Comparison of ENCODE assay signal across 2 cellular contexts in genomic region chr11:132472411-132473205, GRCh38.
TF ChIP-seq lines count a peak whose summit lies in the region.

No MANE protein-coding gene starts in this region.

TF ChIP-seq in SK-N-SH, 30 proteins besides CTCF, POLR2A, EP300 and RAD21 (continued from another document):
- TF ChIP-seq, protein P1, sequence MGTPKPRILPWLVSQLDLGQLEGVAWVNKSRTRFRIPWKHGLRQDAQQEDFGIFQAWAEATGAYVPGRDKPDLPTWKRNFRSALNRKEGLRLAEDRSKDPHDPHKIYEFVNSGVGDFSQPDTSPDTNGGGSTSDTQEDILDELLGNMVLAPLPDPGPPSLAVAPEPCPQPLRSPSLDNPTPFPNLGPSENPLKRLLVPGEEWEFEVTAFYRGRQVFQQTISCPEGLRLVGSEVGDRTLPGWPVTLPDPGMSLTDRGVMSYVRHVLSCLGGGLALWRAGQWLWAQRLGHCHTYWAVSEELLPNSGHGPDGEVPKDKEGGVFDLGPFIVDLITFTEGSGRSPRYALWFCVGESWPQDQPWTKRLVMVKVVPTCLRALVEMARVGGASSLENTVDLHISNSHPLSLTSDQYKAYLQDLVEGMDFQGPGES (IDR thresholded peaks at IDR 0.05; ENCODE audit: low read depth, low read length) = no peak
- TF ChIP-seq YY1 (IDR thresholded peaks at IDR 0.05; ENCODE audit: low read depth) = no peak
- no peak for TF ChIP-seq FOSL2 (IDR thresholded peaks at IDR 0.05; ENCODE audit: borderline replicate concordance, low read depth)
- TF ChIP-seq POLR2AphosphoS5 (IDR thresholded peaks at IDR 0.05; ENCODE audit: low read depth, low read length) = no peak
- no peak for TF ChIP-seq GABPA (IDR thresholded peaks at IDR 0.05; ENCODE audit: low read depth)
- no peak for TF ChIP-seq RXRA (IDR thresholded peaks at IDR 0.05; ENCODE audit: borderline replicate concordance, low read depth)
- no peak for TF ChIP-seq MEF2A (IDR thresholded peaks at IDR 0.05; ENCODE audit: borderline replicate concordance, low read depth)
- no peak for TF ChIP-seq TEAD4 (IDR thresholded peaks at IDR 0.05; ENCODE audit: borderline replicate concordance, insufficient read depth)
- no peak for TF ChIP-seq CHD2 (IDR thresholded peaks at IDR 0.05; ENCODE audit: low read length, partially characterized antibody)
- TF ChIP-seq PBX3 (IDR thresholded peaks at IDR 0.05) = no peak
- no peak for TF ChIP-seq MAX (IDR thresholded peaks at IDR 0.05; ENCODE audit: low read depth)
- TF ChIP-seq TCF12 (IDR thresholded peaks at IDR 0.05) = no peak
- TF ChIP-seq RFX5 (IDR thresholded peaks at IDR 0.05; ENCODE audit: low read length) = no peak

TF ChIP-seq in SK-N-SH treated with all-trans-retinoic acid at 6 μM for 48 hours, 23 proteins besides CTCF, POLR2A, EP300 and RAD21 (continued from another document):
- no peak for TF ChIP-seq ZNF8 (CRISPR knock-in tag; IDR thresholded peaks at IDR 0.05)
- no peak for TF ChIP-seq TSHZ2 (CRISPR knock-in tag; IDR thresholded peaks at IDR 0.05)
- TF ChIP-seq CSDC2 (CRISPR knock-in tag; IDR thresholded peaks at IDR 0.05) = no peak
